ENCODE assay signal across 28 cellular contexts in the genomic region with DNA sequence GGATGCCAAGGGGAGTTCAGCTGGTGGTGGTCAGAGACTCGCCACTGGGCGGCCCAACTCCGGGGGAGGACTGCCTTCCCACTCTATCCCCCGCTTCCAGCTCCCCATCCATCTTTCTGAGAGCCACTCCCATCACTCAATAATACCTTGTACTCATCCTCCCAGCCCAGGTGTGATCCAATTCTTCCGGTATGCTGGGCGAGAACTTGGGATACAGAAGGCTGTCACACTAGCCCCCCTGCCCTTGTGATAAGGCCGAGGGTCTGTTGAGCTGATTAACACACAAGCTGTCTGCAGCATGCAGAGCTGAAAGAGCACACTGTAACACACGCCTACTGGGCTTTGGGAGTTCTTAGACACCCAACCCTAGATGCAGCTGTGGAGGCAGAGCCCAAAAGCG.
"Had no signal": no experiment of that assay in that cellular context is flagged by ENCODE, and none has a peak within 500 bp of the region (broad histone marks: within the 10 kb centered on the region; RNA-seq: fewer than 3 reads in every experiment).

No MANE protein-coding gene starts in this region.

- H3K36me3 Mint-ChIP-seq: neural progenitor cell; stimulated activated effector memory CD8-positive, alpha-beta T cell treated with anti-CD3 and anti-CD28 coated beads, Interleukin-12 subunit alpha, Interleukin-12 subunit beta, amount 100 ng/mL, for 72 hours; stimulated activated naive B cell treated with anti-CD40 and anti-IgM and Interleukin-4, amounts not matched to agents 10 μg/mL and 1 μg/mL and 100 μg/mL, for 72 hours; type B pancreatic cell had no signal

- H3K4me2 ChIP-seq: neural progenitor cell had no signal

- DNase-seq: natural killer cell; occipital lobe; ovary; psoas muscle; right cardiac atrium; right lobe of liver; sigmoid colon; small intestine; stimulated activated CD4-positive, alpha-beta T cell treated with anti-CD3 and anti-CD28 coated beads, Interleukin-15, amount 100 ng/mL, for 24 hours; stimulated activated CD4-positive, alpha-beta T cell treated with anti-CD3 and anti-CD28 coated beads, Interleukin-2, amount 100 ng/mL, for 24 hours; stimulated activated CD4-positive, alpha-beta T cell treated with anti-CD3 and anti-CD28 coated beads, Interleukin-2, amount 100 ng/mL, for 48 hours; stimulated activated CD4-positive, alpha-beta T cell treated with anti-CD3 and anti-CD28 coated beads, Interleukin-4, amount 100 ng/mL, for 24 hours; stimulated activated naive B cell treated with anti-CD40 and anti-IgM and Interleukin-4, amounts not matched to agents 10 μg/mL and 1 μg/mL and 100 μg/mL, for 72 hours; stimulated activated naive CD4-positive, alpha-beta T cell treated with Interleukin-2 at 50 U/mL for 16 hours; stomach; testis; tibial artery; transverse colon; upper lobe of right lung had no signal

- H3K27me3 Mint-ChIP-seq: stimulated activated naive B cell treated with anti-CD40 and anti-IgM and Interleukin-4, amounts not matched to agents 10 μg/mL and 1 μg/mL and 100 μg/mL, for 72 hours; stimulated activated naive CD8-positive, alpha-beta T cell treated with anti-CD3 and anti-CD28 coated beads, Interleukin-15, Interleukin-2, amounts not matched to agents 100 ng/mL and 50 ng/mL, for 24 hours had no signal

- H3K9me3 ChIP-seq: psoas muscle, right lobe of liver, sigmoid colon, suprapubic skin, testis, tibial artery, transverse colon, upper lobe of right lung, vagina had no signal

- H3K36me3 ChIP-seq: neural progenitor cell, ovary, right lobe of liver, sigmoid colon, stomach, suprapubic skin, tibial artery, transverse colon, upper lobe of right lung, vagina had no signal

- H3K4me1 Mint-ChIP-seq: nephron; stimulated activated effector memory CD8-positive, alpha-beta T cell treated with anti-CD3 and anti-CD28 coated beads, Interleukin-12 subunit alpha, Interleukin-12 subunit beta, amount 100 ng/mL, for 72 hours; stimulated activated naive B cell treated with anti-CD40 and anti-IgM and Interleukin-4, amounts not matched to agents 10 μg/mL and 1 μg/mL and 100 μg/mL, for 72 hours had no signal

- H3K9me3 Mint-ChIP-seq: nephron, neural progenitor cell, type B pancreatic cell had no signal

- H3K79me2 ChIP-seq: parathyroid adenoma had no signal

- H3K27ac Mint-ChIP-seq: natural killer cell; nephron; progenitor cell of endocrine pancreas; stimulated activated effector memory CD8-positive, alpha-beta T cell treated with anti-CD3 and anti-CD28 coated beads, Interleukin-12 subunit alpha, Interleukin-12 subunit beta, amount 100 ng/mL, for 72 hours; stimulated activated naive B cell treated with anti-CD40 and anti-IgM and Interleukin-4, amounts not matched to agents 10 μg/mL and 1 μg/mL and 100 μg/mL, for 72 hours; stimulated activated naive CD8-positive, alpha-beta T cell treated with anti-CD3 and anti-CD28 coated beads, Interleukin-15, Interleukin-2, amounts not matched to agents 100 ng/mL and 50 ng/mL, for 24 hours; type B pancreatic cell had no signal

- H3K9ac ChIP-seq: neural progenitor cell, parathyroid adenoma had no signal

- H3K4me3 ChIP-seq: neural progenitor cell, ovary, psoas muscle, right lobe of liver, sigmoid colon, stomach, suprapubic skin, testis, tibial artery, transverse colon, upper lobe of right lung, vagina had no signal

- H3K27ac ChIP-seq: neural progenitor cell, ovary, parathyroid adenoma, psoas muscle, right lobe of liver, sigmoid colon, stomach, suprapubic skin, testis, tibial artery, transverse colon, upper lobe of right lung, vagina had no signal

- H2AFZ ChIP-seq: neural progenitor cell, parathyroid adenoma had no signal

- H3K27me3 ChIP-seq: neural progenitor cell, ovary, right lobe of liver, sigmoid colon, suprapubic skin, testis, tibial artery, transverse colon, upper lobe of right lung, vagina had no signal

- H3K4me1 ChIP-seq: neural progenitor cell, parathyroid adenoma, psoas muscle, right lobe of liver, sigmoid colon, stomach, suprapubic skin, testis, tibial artery, transverse colon, upper lobe of right lung, vagina had no signal

- H3K4me3 Mint-ChIP-seq: natural killer cell; nephron; neural progenitor cell; stimulated activated effector memory CD8-positive, alpha-beta T cell treated with anti-CD3 and anti-CD28 coated beads, Interleukin-12 subunit alpha, Interleukin-12 subunit beta, amount 100 ng/mL, for 72 hours; stimulated activated naive B cell treated with anti-CD40 and anti-IgM and Interleukin-4, amounts not matched to agents 10 μg/mL and 1 μg/mL and 100 μg/mL, for 72 hours; stimulated activated naive CD8-positive, alpha-beta T cell treated with anti-CD3 and anti-CD28 coated beads, Interleukin-15, Interleukin-2, amounts not matched to agents 100 ng/mL and 50 ng/mL, for 24 hours; type B pancreatic cell had no signal
